Comparison of ENCODE assay signal across 1 cellular context in the genomic region with DNA sequence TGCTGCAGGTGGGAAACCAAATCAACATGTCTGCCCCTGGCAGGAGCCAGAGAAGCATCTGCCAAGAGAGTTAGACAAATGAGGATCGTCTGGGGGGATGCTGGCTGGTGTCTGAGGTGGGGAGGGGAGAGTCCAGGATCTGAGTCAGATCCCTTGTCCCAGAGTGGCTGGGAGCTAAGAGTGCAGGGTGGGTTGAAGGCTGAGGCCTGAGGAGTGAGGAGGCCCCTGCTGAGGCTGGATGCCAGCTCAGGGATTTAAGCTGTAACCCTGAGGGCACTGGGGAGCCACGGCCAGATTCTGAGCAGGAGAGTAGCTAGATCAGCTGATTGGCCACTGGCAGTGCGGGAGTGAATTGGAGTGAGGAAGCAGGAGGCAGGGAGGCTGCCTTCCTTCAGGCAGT.
TF ChIP-seq lines count a peak whose summit lies in the region.

No MANE protein-coding gene starts in this region.

TF ChIP-seq in GM23338, 12 proteins besides CTCF, POLR2A, EP300 and RAD21:
- no peak for TF ChIP-seq NANOG (IDR thresholded peaks at IDR 0.05; ENCODE audit: borderline replicate concordance)
- no peak for TF ChIP-seq JUNB (IDR thresholded peaks at IDR 0.05; ENCODE audit: unreplicated experiment)
- TF ChIP-seq, protein P1, sequence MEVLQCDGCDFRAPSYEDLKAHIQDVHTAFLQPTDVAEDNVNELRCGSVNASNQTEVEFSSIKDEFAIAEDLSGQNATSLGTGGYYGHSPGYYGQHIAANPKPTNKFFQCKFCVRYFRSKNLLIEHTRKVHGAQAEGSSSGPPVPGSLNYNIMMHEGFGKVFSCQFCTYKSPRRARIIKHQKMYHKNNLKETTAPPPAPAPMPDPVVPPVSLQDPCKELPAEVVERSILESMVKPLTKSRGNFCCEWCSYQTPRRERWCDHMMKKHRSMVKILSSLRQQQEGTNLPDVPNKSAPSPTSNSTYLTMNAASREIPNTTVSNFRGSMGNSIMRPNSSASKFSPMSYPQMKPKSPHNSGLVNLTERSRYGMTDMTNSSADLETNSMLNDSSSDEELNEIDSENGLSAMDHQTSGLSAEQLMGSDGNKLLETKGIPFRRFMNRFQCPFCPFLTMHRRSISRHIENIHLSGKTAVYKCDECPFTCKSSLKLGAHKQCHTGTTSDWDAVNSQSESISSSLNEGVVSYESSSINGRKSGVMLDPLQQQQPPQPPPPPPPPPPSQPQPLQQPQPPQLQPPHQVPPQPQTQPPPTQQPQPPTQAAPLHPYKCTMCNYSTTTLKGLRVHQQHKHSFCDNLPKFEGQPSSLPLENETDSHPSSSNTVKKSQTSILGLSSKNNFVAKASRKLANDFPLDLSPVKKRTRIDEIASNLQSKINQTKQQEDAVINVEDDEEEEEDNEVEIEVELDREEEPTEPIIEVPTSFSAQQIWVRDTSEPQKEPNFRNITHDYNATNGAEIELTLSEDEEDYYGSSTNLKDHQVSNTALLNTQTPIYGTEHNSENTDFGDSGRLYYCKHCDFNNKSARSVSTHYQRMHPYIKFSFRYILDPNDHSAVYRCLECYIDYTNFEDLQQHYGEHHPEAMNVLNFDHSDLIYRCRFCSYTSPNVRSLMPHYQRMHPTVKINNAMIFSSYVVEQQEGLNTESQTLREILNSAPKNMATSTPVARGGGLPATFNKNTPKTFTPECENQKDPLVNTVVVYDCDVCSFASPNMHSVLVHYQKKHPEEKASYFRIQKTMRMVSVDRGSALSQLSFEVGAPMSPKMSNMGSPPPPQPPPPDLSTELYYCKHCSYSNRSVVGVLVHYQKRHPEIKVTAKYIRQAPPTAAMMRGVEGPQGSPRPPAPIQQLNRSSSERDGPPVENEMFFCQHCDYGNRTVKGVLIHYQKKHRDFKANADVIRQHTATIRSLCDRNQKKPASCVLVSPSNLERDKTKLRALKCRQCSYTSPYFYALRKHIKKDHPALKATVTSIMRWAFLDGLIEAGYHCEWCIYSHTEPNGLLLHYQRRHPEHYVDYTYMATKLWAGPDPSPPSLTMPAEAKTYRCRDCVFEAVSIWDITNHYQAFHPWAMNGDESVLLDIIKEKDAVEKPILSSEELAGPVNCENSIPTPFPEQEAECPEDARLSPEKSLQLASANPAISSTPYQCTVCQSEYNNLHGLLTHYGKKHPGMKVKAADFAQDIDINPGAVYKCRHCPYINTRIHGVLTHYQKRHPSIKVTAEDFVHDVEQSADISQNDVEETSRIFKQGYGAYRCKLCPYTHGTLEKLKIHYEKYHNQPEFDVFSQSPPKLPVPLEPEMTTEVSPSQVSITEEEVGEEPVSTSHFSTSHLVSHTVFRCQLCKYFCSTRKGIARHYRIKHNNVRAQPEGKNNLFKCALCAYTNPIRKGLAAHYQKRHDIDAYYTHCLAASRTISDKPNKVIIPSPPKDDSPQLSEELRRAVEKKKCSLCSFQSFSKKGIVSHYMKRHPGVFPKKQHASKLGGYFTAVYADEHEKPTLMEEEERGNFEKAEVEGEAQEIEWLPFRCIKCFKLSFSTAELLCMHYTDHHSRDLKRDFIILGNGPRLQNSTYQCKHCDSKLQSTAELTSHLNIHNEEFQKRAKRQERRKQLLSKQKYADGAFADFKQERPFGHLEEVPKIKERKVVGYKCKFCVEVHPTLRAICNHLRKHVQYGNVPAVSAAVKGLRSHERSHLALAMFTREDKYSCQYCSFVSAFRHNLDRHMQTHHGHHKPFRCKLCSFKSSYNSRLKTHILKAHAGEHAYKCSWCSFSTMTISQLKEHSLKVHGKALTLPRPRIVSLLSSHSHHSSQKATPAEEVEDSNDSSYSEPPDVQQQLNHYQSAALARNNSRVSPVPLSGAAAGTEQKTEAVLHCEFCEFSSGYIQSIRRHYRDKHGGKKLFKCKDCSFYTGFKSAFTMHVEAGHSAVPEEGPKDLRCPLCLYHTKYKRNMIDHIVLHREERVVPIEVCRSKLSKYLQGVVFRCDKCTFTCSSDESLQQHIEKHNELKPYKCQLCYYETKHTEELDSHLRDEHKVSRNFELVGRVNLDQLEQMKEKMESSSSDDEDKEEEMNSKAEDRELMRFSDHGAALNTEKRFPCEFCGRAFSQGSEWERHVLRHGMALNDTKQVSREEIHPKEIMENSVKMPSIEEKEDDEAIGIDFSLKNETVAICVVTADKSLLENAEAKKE (CRISPR knock-in tag; IDR thresholded peaks at IDR 0.05): no peak
